In genomic region chr13:40170982-40171381, GRCh38 we compare ENCODE assay signal across 19 cellular contexts.
DNase-seq lines count a peak whose midpoint lies in the region; ATAC-seq lines count a peak whose summit lies in the region.
"Had no signal": no experiment of that assay in that cellular context is flagged by ENCODE, and none has a peak within 500 bp of the region (broad histone marks: within the 10 kb centered on the region; RNA-seq: fewer than 3 reads in every experiment).

No MANE protein-coding gene starts in this region.

- WGBS in right cardiac atrium, result 86% methylated on average over 3 of the region's 3 CpGs

- H3K36me3 Mint-ChIP-seq in activated naive CD4-positive, alpha-beta T cell treated with anti-CD3 and anti-CD28 coated beads, Interleukin-2, amount 10 ng/mL, durations not matched to agents 7 days and 5 days, result peaks cover 2% of the 10 kb centered on the region
- no peaks in the 10 kb centered on the region for H3K36me3 Mint-ChIP-seq in stimulated activated effector memory CD8-positive, alpha-beta T cell treated with anti-CD3 and anti-CD28 coated beads, Interleukin-12 subunit alpha, Interleukin-12 subunit beta, amount 100 ng/mL, for 72 hours
- H3K36me3 Mint-ChIP-seq: memory B cell had no signal

- CTCF ChIA-PET in activated naive CD4-positive, alpha-beta T cell treated with anti-CD3 and anti-CD28 coated beads, Interleukin-2, amount 10 ng/mL, durations not matched to agents 7 days and 5 days (lab: Charles Lee), result no interaction called here

- H3K9me3 Mint-ChIP-seq in activated naive CD4-positive, alpha-beta T cell treated with anti-CD3 and anti-CD28 coated beads, Interleukin-2, amount 10 ng/mL, durations not matched to agents 7 days and 5 days, result no peaks in the 10 kb centered on the region
- H3K9me3 Mint-ChIP-seq in stimulated activated effector memory CD8-positive, alpha-beta T cell treated with anti-CD3 and anti-CD28 coated beads, Interleukin-12 subunit alpha, Interleukin-12 subunit beta, amount 100 ng/mL, for 72 hours, result no peaks in the 10 kb centered on the region
- H3K9me3 Mint-ChIP-seq: memory B cell, neural crest cell had no signal

- H3K4me1 ChIP-seq in right cardiac atrium (ENCODE audit: control insufficient read depth, insufficient read depth, low read length), result no peaks in the 10 kb centered on the region

- H3K27ac Mint-ChIP-seq in activated naive CD4-positive, alpha-beta T cell treated with anti-CD3 and anti-CD28 coated beads, Interleukin-2, amount 10 ng/mL, durations not matched to agents 7 days and 5 days, result no peak overlapping the region
- no peak overlapping the region for H3K27ac Mint-ChIP-seq in stimulated activated effector memory CD8-positive, alpha-beta T cell treated with anti-CD3 and anti-CD28 coated beads, Interleukin-12 subunit alpha, Interleukin-12 subunit beta, amount 100 ng/mL, for 72 hours
- H3K27ac Mint-ChIP-seq: memory B cell had no signal

- peaks cover 30% of the 10 kb centered on the region for H3K4me1 Mint-ChIP-seq in activated naive CD4-positive, alpha-beta T cell treated with anti-CD3 and anti-CD28 coated beads, Interleukin-2, amount 10 ng/mL, durations not matched to agents 7 days and 5 days
- H3K4me1 Mint-ChIP-seq in stimulated activated effector memory CD8-positive, alpha-beta T cell treated with anti-CD3 and anti-CD28 coated beads, Interleukin-12 subunit alpha, Interleukin-12 subunit beta, amount 100 ng/mL, for 72 hours, result peaks cover 8% of the 10 kb centered on the region

- H3K27ac ChIP-seq in right cardiac atrium (ENCODE audit: low read length), result no peak overlapping the region
- H3K27ac ChIP-seq: gastroesophageal sphincter, SJCRH30 had no signal

- H3K4me3 Mint-ChIP-seq in activated naive CD4-positive, alpha-beta T cell treated with anti-CD3 and anti-CD28 coated beads, Interleukin-2, amount 10 ng/mL, durations not matched to agents 7 days and 5 days, result no peak overlapping the region
- no peak overlapping the region for H3K4me3 Mint-ChIP-seq in stimulated activated effector memory CD8-positive, alpha-beta T cell treated with anti-CD3 and anti-CD28 coated beads, Interleukin-12 subunit alpha, Interleukin-12 subunit beta, amount 100 ng/mL, for 72 hours
- H3K4me3 Mint-ChIP-seq: memory B cell, neural crest cell had no signal

- no peaks in the 10 kb centered on the region for H3K9me3 ChIP-seq in right cardiac atrium (ENCODE audit: control insufficient read depth, low read length)
- H3K9me3 ChIP-seq: gastroesophageal sphincter had no signal

- peak; percentile 43 for DNase-seq in activated naive CD4-positive, alpha-beta T cell treated with Interleukin-2 at 50 U/mL for 16 hours
- DNase-seq in activated naive CD4-positive, alpha-beta T cell treated with anti-CD3 and anti-CD28 coated beads, Interleukin-2, amount 10 ng/mL, durations not matched to agents 7 days and 5 days, result no peak
- peak; percentile 63 to 72 for DNase-seq in activated T-cell treated with anti-CD3 and anti-CD28 coated beads, Interleukin-2, amount 50 U/mL, for 48 hours
- no peak for DNase-seq in right cardiac atrium
- DNase-seq in stimulated activated effector memory CD8-positive, alpha-beta T cell treated with anti-CD3 and anti-CD28 coated beads, Interleukin-12 subunit alpha, Interleukin-12 subunit beta, amount 100 ng/mL, for 72 hours (ENCODE audit: low spot score in 2 of 2), result no peak
- no peak for DNase-seq in posterior cingulate gyrus
- no peak for DNase-seq in RPMI8226
- DNase-seq: cerebellar nuclear complex, COR-L47, GOT3, Kasumi-1, NCI-H146, SJCRH30, substantia nigra had no signal

- H3K27me3 ChIP-seq in right cardiac atrium (ENCODE audit: control insufficient read depth, insufficient read depth), result no peaks in the 10 kb centered on the region
- H3K27me3 ChIP-seq: SJCRH30 had no signal

- intact Hi-C loops in right cardiac atrium (cut with DNase I) (no loop called here), posterior cingulate gyrus (cut with DNase I) (no loop called here)

- H3K4me3 ChIP-seq in right cardiac atrium (ENCODE audit: low read length), result no peak overlapping the region
- H3K4me3 ChIP-seq: gastroesophageal sphincter, SJCRH30 had no signal

- ATAC-seq in right cardiac atrium, result peak; percentile 58 to 70
- peak; percentile 94 for ATAC-seq in stimulated activated effector memory CD8-positive, alpha-beta T cell treated with anti-CD3 and anti-CD28 coated beads, Interleukin-12 subunit alpha, Interleukin-12 subunit beta, amount 100 ng/mL, for 72 hours
- ATAC-seq in HG03457 (IDR thresholded peaks at IDR 0.05; ENCODE audit: unreplicated experiment), result no peak
- ATAC-seq: gastroesophageal sphincter, sciatic nerve had no signal

- H3K27me3 Mint-ChIP-seq in activated naive CD4-positive, alpha-beta T cell treated with anti-CD3 and anti-CD28 coated beads, Interleukin-2, amount 10 ng/mL, durations not matched to agents 7 days and 5 days, result no peaks in the 10 kb centered on the region

Comparison
In these comparisons a context has a peak if more than half of its experiments do, and no peak if none do; other contexts are left out.
1. DNase-seq: peak in activated naive CD4-positive, alpha-beta T cell treated with Interleukin-2 at 50 U/mL for 16 hours (single experiment) and activated T-cell treated with anti-CD3 and anti-CD28 coated beads, Interleukin-2, amount 50 U/mL, for 48 hours (2 of 2); none in activated naive CD4-positive, alpha-beta T cell treated with anti-CD3 and anti-CD28 coated beads, Interleukin-2, amount 10 ng/mL, durations not matched to agents 7 days and 5 days (single experiment), right cardiac atrium (0 of 3), stimulated activated effector memory CD8-positive, alpha-beta T cell treated with anti-CD3 and anti-CD28 coated beads, Interleukin-12 subunit alpha, Interleukin-12 subunit beta, amount 100 ng/mL, for 72 hours (0 of 2), posterior cingulate gyrus (0 of 10) and RPMI8226 (single experiment).